ENCODE assay signal across 19 cellular contexts in genomic region chr11:121391914-121392313, GRCh38.
DNase-seq lines count a peak whose midpoint lies in the region; ATAC-seq and FAIRE-seq lines count a peak whose summit lies in the region.
"Had no signal": no experiment of that assay in that cellular context is flagged by ENCODE, and none has a peak within 500 bp of the region (broad histone marks: within the 10 kb centered on the region; RNA-seq: fewer than 3 reads in every experiment).

No MANE protein-coding gene starts in this region.

- no peak overlapping the region for H3K4me3 Mint-ChIP-seq in activated CD4-positive, alpha-beta T cell treated with anti-CD3 and anti-CD28 coated beads for 36 hours
- H3K4me3 Mint-ChIP-seq: natural killer cell treated with Interleukin-12 subunit alpha and Interleukin-12 subunit beta and Interleukin-15 and Interleukin-18, amount 100 ng/mL, for 72 hours had no signal

- H3K4me1 Mint-ChIP-seq in activated CD4-positive, alpha-beta T cell treated with anti-CD3 and anti-CD28 coated beads for 36 hours: peaks cover 13% of the 10 kb centered on the region

- H3K36me3 Mint-ChIP-seq in activated CD4-positive, alpha-beta T cell treated with anti-CD3 and anti-CD28 coated beads for 36 hours (ENCODE audit: low read depth): no peaks in the 10 kb centered on the region
- H3K36me3 Mint-ChIP-seq: natural killer cell treated with Interleukin-12 subunit alpha and Interleukin-12 subunit beta and Interleukin-15 and Interleukin-18, amount 100 ng/mL, for 72 hours had no signal

- H3K27ac Mint-ChIP-seq in activated CD4-positive, alpha-beta T cell treated with anti-CD3 and anti-CD28 coated beads for 36 hours: no peak overlapping the region
- H3K27ac Mint-ChIP-seq: natural killer cell treated with Interleukin-12 subunit alpha and Interleukin-12 subunit beta and Interleukin-15 and Interleukin-18, amount 100 ng/mL, for 72 hours had no signal

- intact Hi-C loops in activated CD4-positive, alpha-beta T cell treated with anti-CD3 and anti-CD28 coated beads for 36 hours (cut with DNase I, micrococcal nuclease): no loop called here

- no peak for FAIRE-seq in RCC 7860 (lab: Jason Lieb, UNC)
- FAIRE-seq: GM18507 had no signal

- POLR2A ChIA-PET in activated CD4-positive, alpha-beta T cell treated with anti-CD3 and anti-CD28 coated beads for 36 hours (lab: Charles Lee): no interaction called here

- CTCF ChIA-PET in activated CD4-positive, alpha-beta T cell treated with anti-CD3 and anti-CD28 coated beads for 36 hours (lab: Charles Lee): no interaction called here

- no peaks in the 10 kb centered on the region for H3K27me3 Mint-ChIP-seq in activated CD4-positive, alpha-beta T cell treated with anti-CD3 and anti-CD28 coated beads for 36 hours
- H3K27me3 Mint-ChIP-seq: natural killer cell treated with Interleukin-12 subunit alpha and Interleukin-12 subunit beta and Interleukin-15 and Interleukin-18, amount 100 ng/mL, for 72 hours had no signal

- no peak for ATAC-seq in activated CD4-positive, alpha-beta T cell treated with anti-CD3 and anti-CD28 coated beads for 36 hours
- no peak for ATAC-seq in GM21786 (IDR thresholded peaks at IDR 0.05; ENCODE audit: unreplicated experiment)
- ATAC-seq: natural killer cell treated with Interleukin-12 subunit alpha and Interleukin-12 subunit beta and Interleukin-15 and Interleukin-18, amount 100 ng/mL, for 72 hours had no signal

- no peaks in the 10 kb centered on the region for H3K9me3 Mint-ChIP-seq in activated CD4-positive, alpha-beta T cell treated with anti-CD3 and anti-CD28 coated beads for 36 hours (ENCODE audit: low read depth)
- H3K9me3 Mint-ChIP-seq: natural killer cell treated with Interleukin-12 subunit alpha and Interleukin-12 subunit beta and Interleukin-15 and Interleukin-18, amount 100 ng/mL, for 72 hours had no signal

- DNase-seq in DMS 273 treated with DMSO at 0.1 percent for 48 hours (lab: John Stamatoyannopoulos, UW) (peak; percentile 45), NCI-H446 treated with DMSO at 0.1 percent for 48 hours (lab: John Stamatoyannopoulos, UW) (peak; percentile 70), cerebellum (ENCODE audit: low spot score) (peak; percentile 24), mucosa of gallbladder (ENCODE audit: low spot score) (peak; percentile 87), RCC 7860 (ENCODE audit: low spot score) (no peak), amygdala (lab: John Stamatoyannopoulos, UW) (no peak)
- DNase-seq in activated CD4-positive, alpha-beta T cell treated with anti-CD3 and anti-CD28 coated beads for 36 hours: no peak
- DNase-seq: activated CD8-positive, alpha-beta memory T cell treated with anti-CD3 and anti-CD28 coated beads for 24 hours; COR-L47; esophagus squamous epithelium; hippocampal formation; left ventricle myocardium inferior; NCI-H2171; stimulated activated CD4-positive, alpha-beta T cell treated with anti-CD3 and anti-CD28 coated beads, Interleukin-2, amount 100 ng/mL, for 48 hours; trophoblast cell; WERI-Rb-1 had no signal

Comparison
In these comparisons a context has a peak if more than half of its experiments do, and no peak if none do; other contexts are left out.
1. DNase-seq: peak in DMS 273 treated with DMSO at 0.1 percent for 48 hours (single experiment), NCI-H446 treated with DMSO at 0.1 percent for 48 hours (single experiment), cerebellum (single experiment) and mucosa of gallbladder (single experiment); none in activated CD4-positive, alpha-beta T cell treated with anti-CD3 and anti-CD28 coated beads for 36 hours (single experiment), RCC 7860 (single experiment) and amygdala (0 of 56).